ENCODE assay signal across 13 cellular contexts in the genomic region with DNA sequence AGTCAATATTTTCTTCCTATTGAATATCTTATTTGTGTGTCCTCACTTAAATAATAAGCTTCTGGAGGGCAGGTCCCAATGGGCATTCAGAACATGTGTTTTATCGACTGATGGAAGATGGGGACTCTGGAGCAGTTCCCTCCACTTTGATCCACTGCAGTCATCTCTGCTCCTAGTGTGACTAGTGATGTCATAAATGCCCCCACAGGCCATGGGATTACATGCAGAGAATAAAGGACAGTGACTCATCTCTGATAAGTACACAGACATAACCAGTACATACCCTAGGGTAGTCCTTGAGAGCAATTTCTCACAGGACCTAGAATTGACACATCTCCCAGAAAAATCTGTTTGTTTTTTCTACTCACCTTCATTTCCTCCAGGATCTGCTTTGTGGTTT. TPM values are rescaled to one million over a fixed set of nuclear protein-coding genes. Genes with fewer than 3 reads are reported as not detected.
A peak's percentile ranks its signal among the peaks of the same experiment; 100 is the strongest.
DNase-seq lines count a peak whose midpoint lies in the region; ATAC-seq and TF ChIP-seq lines count a peak whose summit lies in the region.
"Had no signal": no experiment of that assay in that cellular context is flagged by ENCODE, and none has a peak within 500 bp of the region (broad histone marks: within the 10 kb centered on the region; RNA-seq: fewer than 3 reads in every experiment).

No MANE protein-coding gene starts in this region.

- no peaks in the 10 kb centered on the region for H3K9me3 ChIP-seq in esophagus muscularis mucosa
- H3K9me3 ChIP-seq in left lung = no peaks in the 10 kb centered on the region

- H3K9me3 Mint-ChIP-seq in activated T-cell treated with anti-CD3 and anti-CD28 coated beads, Interleukin-2, amount 50 U/mL, for 4 hours = no peaks in the 10 kb centered on the region
- H3K9me3 Mint-ChIP-seq: activated CD4-positive, alpha-beta memory T cell treated with anti-CD3 and anti-CD28 coated beads for 36 hours; activated naive CD8-positive, alpha-beta T cell treated with anti-CD3 and anti-CD28 coated beads, Interleukin-2, amount 10 ng/mL, durations not matched to agents 7 days and 5 days; natural killer cell treated with Interleukin-12 subunit alpha and Interleukin-12 subunit beta and Interleukin-15 and Interleukin-18, amount 100 ng/mL, for 72 hours had no signal

- H3K4me1 ChIP-seq in esophagus muscularis mucosa (no peaks in the 10 kb centered on the region), left lung (no peaks in the 10 kb centered on the region)

- TF ChIP-seq CTCF in RWPE1 (conservative IDR thresholded peaks at IDR 0.05; ENCODE audit: low read depth) = no peak
- TF ChIP-seq CTCF in esophagus muscularis mucosa (IDR thresholded peaks at IDR 0.05) = no peak
- TF ChIP-seq CTCF in left lung (IDR thresholded peaks at IDR 0.05) = no peak

- intact Hi-C loops in esophagus muscularis mucosa (cut with DNase I) (no loop called here), left lung (cut with DNase I) (no loop called here)

- CTCF ChIA-PET in RWPE1 (lab: Yijun Ruan, JAX) = interaction anchor here (0.5 to 1.5 kb wide), 5 partner anchors 15 to 1475 kb away, joined by 3 to 12 read pairs (median 4); no protein-coding TSS in a partner anchor

- no peak overlapping the region for H3K27ac ChIP-seq in RWPE1
- no peak overlapping the region for H3K27ac ChIP-seq in esophagus muscularis mucosa (replicated peaks in 1 of 4)
- no peak overlapping the region for H3K27ac ChIP-seq in left lung

- POLR2A ChIA-PET in RWPE1 (lab: Yijun Ruan, JAX; ENCODE audit: low non-redundant PET) = no interaction called here

- H3K4me3 ChIP-seq in esophagus muscularis mucosa = no peak overlapping the region
- no peak overlapping the region for H3K4me3 ChIP-seq in left lung

- ATAC-seq in activated T-cell treated with anti-CD3 and anti-CD28 coated beads, Interleukin-2, amount 50 U/mL, for 4 hours = peak; percentile 35 to 37
- ATAC-seq in left lung = no peak
- ATAC-seq in HG03571 (IDR thresholded peaks at IDR 0.05; ENCODE audit: unreplicated experiment) = no peak
- ATAC-seq: natural killer cell treated with Interleukin-12 subunit alpha and Interleukin-12 subunit beta and Interleukin-15 and Interleukin-18, amount 100 ng/mL, for 72 hours had no signal

- no peaks in the 10 kb centered on the region for H3K36me3 Mint-ChIP-seq in activated T-cell treated with anti-CD3 and anti-CD28 coated beads, Interleukin-2, amount 50 U/mL, for 4 hours (ENCODE audit: insufficient read depth)
- H3K36me3 Mint-ChIP-seq: activated CD4-positive, alpha-beta memory T cell treated with anti-CD3 and anti-CD28 coated beads for 36 hours; activated naive CD8-positive, alpha-beta T cell treated with anti-CD3 and anti-CD28 coated beads, Interleukin-2, amount 10 ng/mL, durations not matched to agents 7 days and 5 days; natural killer cell treated with Interleukin-12 subunit alpha and Interleukin-12 subunit beta and Interleukin-15 and Interleukin-18, amount 100 ng/mL, for 72 hours had no signal

- H3K4me3 Mint-ChIP-seq in activated T-cell treated with anti-CD3 and anti-CD28 coated beads, Interleukin-2, amount 50 U/mL, for 4 hours = no peak overlapping the region
- H3K4me3 Mint-ChIP-seq: activated CD4-positive, alpha-beta memory T cell treated with anti-CD3 and anti-CD28 coated beads for 36 hours; activated naive CD8-positive, alpha-beta T cell treated with anti-CD3 and anti-CD28 coated beads, Interleukin-2, amount 10 ng/mL, durations not matched to agents 7 days and 5 days; natural killer cell treated with Interleukin-12 subunit alpha and Interleukin-12 subunit beta and Interleukin-15 and Interleukin-18, amount 100 ng/mL, for 72 hours had no signal

- DNase-seq in activated T-cell treated with anti-CD3 and anti-CD28 coated beads, Interleukin-2, amount 50 U/mL, for 4 hours = no peak
- no peak for DNase-seq in activated T-cell treated with anti-CD3 and anti-CD28 coated beads, Interleukin-2, amount 50 U/mL, for 48 hours
- DNase-seq in RWPE1 (ENCODE audit: low spot score) (peak; percentile 61), esophagus muscularis mucosa (ENCODE audit: extremely low spot score) (peak; percentile 31), smooth muscle cell of the brain vasculature (ENCODE audit: low read depth, low spot score) (peak; percentile 23), left lung (no peak), D341Med (ENCODE audit: low spot score) (no peak)
- DNase-seq: activated CD4-positive, alpha-beta memory T cell treated with anti-CD3 and anti-CD28 coated beads for 36 hours; activated naive CD8-positive, alpha-beta T cell treated with anti-CD3 and anti-CD28 coated beads, Interleukin-2, amount 10 ng/mL, durations not matched to agents 7 days and 5 days; NCI-H2227 treated with DMSO at 0.1 percent for 48 hours; stimulated activated CD4-positive, alpha-beta T cell treated with anti-CD3 and anti-CD28 coated beads, Interleukin-12 subunit alpha, Interleukin-12 subunit beta, amount 100 ng/mL, for 4 hours had no signal

- peaks cover 12% of the 10 kb centered on the region for H3K4me1 Mint-ChIP-seq in activated T-cell treated with anti-CD3 and anti-CD28 coated beads, Interleukin-2, amount 50 U/mL, for 4 hours (ENCODE audit: low read depth)
- H3K4me1 Mint-ChIP-seq: activated naive CD8-positive, alpha-beta T cell treated with anti-CD3 and anti-CD28 coated beads, Interleukin-2, amount 10 ng/mL, durations not matched to agents 7 days and 5 days had no signal

- 77% methylated on average over 1 of the region's 1 CpG for WGBS in esophagus muscularis mucosa

- H3K27me3 ChIP-seq in esophagus muscularis mucosa = no peaks in the 10 kb centered on the region
- no peaks in the 10 kb centered on the region for H3K27me3 ChIP-seq in left lung

- H3K27me3 Mint-ChIP-seq in activated T-cell treated with anti-CD3 and anti-CD28 coated beads, Interleukin-2, amount 50 U/mL, for 4 hours (ENCODE audit: low read depth) = no peaks in the 10 kb centered on the region

- no peaks in the 10 kb centered on the region for H3K36me3 ChIP-seq in esophagus muscularis mucosa
- H3K36me3 ChIP-seq in left lung = no peaks in the 10 kb centered on the region

- TF ChIP-seq EP300 in esophagus muscularis mucosa (IDR thresholded peaks at IDR 0.05) = no peak

- TF ChIP-seq POLR2A in esophagus muscularis mucosa (IDR thresholded peaks at IDR 0.05; ENCODE audit: low read depth) = no peak

RNA-seq across cellular contexts. Expression of gene FMN1, which starts 49.4 kb away (rescaled TPM):
- total RNA-seq in activated T-cell treated with anti-CD3 and anti-CD28 coated beads, Interleukin-2, amount 50 U/mL, for 4 hours = under 1 TPM; 0.14 to 0.66 (median 0.48) TPM
- total RNA-seq in esophagus muscularis mucosa (10 to 100 TPM in 2 of 4 donors, 1 to 10 TPM in 2; 4.8 to 12.5 (median 8.6) TPM), left lung (10 to 100 TPM; 32.6 to 45.2 TPM)

Comparison
In these comparisons a context has a peak if more than half of its experiments do, and no peak if none do; other contexts are left out.
1. ATAC-seq: peak in activated T-cell treated with anti-CD3 and anti-CD28 coated beads, Interleukin-2, amount 50 U/mL, for 4 hours (2 of 2); none in left lung (single experiment) and HG03571 (single experiment).
2. DNase-seq: peak in RWPE1 (single experiment), esophagus muscularis mucosa (single experiment) and smooth muscle cell of the brain vasculature (single experiment); none in activated T-cell treated with anti-CD3 and anti-CD28 coated beads, Interleukin-2, amount 50 U/mL, for 4 hours (single experiment), activated T-cell treated with anti-CD3 and anti-CD28 coated beads, Interleukin-2, amount 50 U/mL, for 48 hours (0 of 2), left lung (0 of 2) and D341Med (single experiment).